Comparison of ENCODE assay signal across 33 cellular contexts in the genomic region with DNA sequence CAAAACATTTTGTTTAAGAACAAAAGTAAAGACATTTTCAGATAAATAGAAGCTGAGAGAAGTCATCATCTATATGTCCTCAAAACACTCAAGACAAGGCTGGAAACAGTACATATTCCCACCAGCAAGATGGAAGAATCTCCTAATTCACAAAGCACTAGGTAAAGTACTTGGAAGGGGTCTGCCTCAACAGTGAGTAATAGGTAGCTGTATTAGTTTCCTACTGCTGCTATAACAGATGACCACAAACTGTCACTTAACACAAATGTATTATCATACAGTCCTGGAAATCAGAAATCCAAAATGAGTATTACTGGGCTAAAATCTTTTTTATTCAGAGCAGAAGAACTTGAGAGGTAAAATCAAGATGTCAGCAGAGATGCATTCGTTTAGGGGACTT. TPM values are rescaled to one million over a fixed set of nuclear protein-coding genes. Genes with fewer than 3 reads are reported as not detected.
"Had no signal": no experiment of that assay in that cellular context is flagged by ENCODE, and none has a peak within 500 bp of the region (broad histone marks: within the 10 kb centered on the region; RNA-seq: fewer than 3 reads in every experiment).

No MANE protein-coding gene starts in this region.

- H3K9me3 ChIP-seq: adrenal gland had no signal

- H3K27ac ChIP-seq: adrenal gland, ascending aorta, body of pancreas, brain microvascular endothelial cell, breast epithelium, cardiac muscle cell had no signal

- ATAC-seq: activated naive CD4-positive, alpha-beta T cell treated with anti-CD3 and anti-CD28 coated beads, Interleukin-2, amount 50 U/mL, for 72 hours; activated naive CD8-positive, alpha-beta T cell treated with anti-CD3 and anti-CD28 coated beads, Interleukin-2, amount 50 U/mL, for 24 hours; activated T-cell treated with anti-CD3 and anti-CD28 coated beads, Interleukin-2, amount 50 U/mL, for 4 hours; activated T-cell treated with anti-CD3 and anti-CD28 coated beads, Interleukin-2, amount 50 U/mL, for 72 hours; activated T-helper 17 cell treated with anti-CD3 and anti-CD28 coated beads, Interleukin-2, amount 50 U/mL, for 72 hours; body of pancreas had no signal

- H3K36me3 ChIP-seq: adrenal gland, ascending aorta, brain microvascular endothelial cell, breast epithelium, cardiac muscle cell had no signal

- H3K4me3 ChIP-seq: adrenal gland, ascending aorta, body of pancreas, breast epithelium, cardiac muscle cell had no signal

- H3K27me3 ChIP-seq: ascending aorta, body of pancreas, brain microvascular endothelial cell, cardiac muscle cell had no signal

- H3K4me1 ChIP-seq: adrenal gland, ascending aorta, body of pancreas, breast epithelium had no signal

- DNase-seq: activated effector memory CD4-positive, alpha-beta T cell treated with anti-CD3 and anti-CD28 coated beads, Interleukin-2, amount 50 U/mL, for 16 hours; activated effector memory CD4-positive, alpha-beta T cell treated with Interleukin-2 at 50 U/mL for 16 hours; activated gamma-delta T cell; activated gamma-delta T cell treated with Interleukin-2 at 50 U/mL for 16 hours; activated naive CD4-positive, alpha-beta T cell; activated naive CD4-positive, alpha-beta T cell treated with anti-CD3 and anti-CD28 coated beads for 36 hours; activated naive CD4-positive, alpha-beta T cell treated with anti-CD3 and anti-CD28 coated beads, Interleukin-2, amount 10 ng/mL, durations not matched to agents 7 days and 5 days; activated naive CD4-positive, alpha-beta T cell treated with anti-CD3 and anti-CD28 coated beads, Interleukin-2, amount 50 U/mL, for 16 hours; activated naive CD4-positive, alpha-beta T cell treated with Interleukin-2 at 50 U/mL for 16 hours; activated naive CD8-positive, alpha-beta T cell treated with anti-CD3 and anti-CD28 coated beads for 36 hours; activated naive CD8-positive, alpha-beta T cell treated with anti-CD3 and anti-CD28 coated beads, Interleukin-2, amount 10 ng/mL, durations not matched to agents 7 days and 5 days; activated naive CD8-positive, alpha-beta T cell treated with anti-CD3 and anti-CD28 coated beads, Interleukin-2, amount 50 U/mL, for 24 hours; activated T-cell treated with anti-CD3 and anti-CD28 coated beads, Interleukin-2, amount 50 U/mL, for 4 hours; activated T-cell treated with anti-CD3 and anti-CD28 coated beads, Interleukin-2, amount 50 U/mL, for 48 hours; activated T-cell treated with anti-CD3 and anti-CD28 coated beads, Interleukin-2, amount 50 U/mL, for 72 hours; adrenal gland; amniotic stem cell; amygdala; anterior cingulate cortex; aorta; body of pancreas; brain microvascular endothelial cell; caudate nucleus; central memory CD4-positive, alpha-beta T cell; cerebellar nuclear complex had no signal

- FAIRE-seq: astrocyte, bronchial epithelial cell, colon had no signal

RNA-seq across cellular contexts. Expression of a gene that starts 57.8 kb away (rescaled TPM):
- total RNA-seq: ascending aorta had no signal
